9 cellular contexts compared by ENCODE assay signal in genomic region chr12:11727133-11727664, GRCh38.
DNase-seq lines count a peak whose midpoint lies in the region; ATAC-seq, FAIRE-seq and TF ChIP-seq lines count a peak whose summit lies in the region.
"Had no signal": no experiment of that assay in that cellular context is flagged by ENCODE, and none has a peak within 500 bp of the region (broad histone marks: within the 10 kb centered on the region; RNA-seq: fewer than 3 reads in every experiment).

No MANE protein-coding gene starts in this region.

- H2BK20ac ChIP-seq in H1 (ENCODE audit: low read length), result no peak overlapping the region

- TF ChIP-seq POLR2A in H1 (IDR thresholded peaks at IDR 0.05; ENCODE audit: control extremely low read depth in 1 of 2, low read depth in 2 of 2, low read length in 2 of 2) (no peak), gastrocnemius medialis (IDR thresholded peaks at IDR 0.05) (no peak)

- in situ Hi-C loops in gastrocnemius medialis (cut with MboI; ENCODE audit: low sequenced_read_pairs in 4 of 4), result no loop called here

- CTCF ChIA-PET in activated CD8-positive, alpha-beta T cell treated with anti-CD3 and anti-CD28 coated beads for 36 hours (lab: Charles Lee), result interaction anchor here (1.0 to 1.5 kb wide), 7 partner anchors 13 to 306 kb away, joined by 3 to 6 read pairs (median 3); no protein-coding TSS in a partner anchor
- CTCF ChIA-PET in H1 (lab: Charles Lee; ENCODE audit: partially characterized antibody), result interaction anchor here (0.7 to 4.1 kb wide), 10 partner anchors 9 to 311 kb away, joined by 3 to 25 read pairs (median 4); no protein-coding TSS in a partner anchor

- no peaks in the 10 kb centered on the region for H3K27me3 Mint-ChIP-seq in activated CD8-positive, alpha-beta T cell treated with anti-CD3 and anti-CD28 coated beads for 36 hours

- no peak overlapping the region for H4K91ac ChIP-seq in H1 (replicated peaks; ENCODE audit: insufficient read length, low read length)

- peaks cover 5% of the 10 kb centered on the region for H3K9me3 Mint-ChIP-seq in activated CD8-positive, alpha-beta T cell treated with anti-CD3 and anti-CD28 coated beads for 36 hours

- no peak overlapping the region for H2BK12ac ChIP-seq in H1 (ENCODE audit: low read depth, low read length)

- TF ChIP-seq RAD21 in H1 (IDR thresholded peaks at IDR 0.05 in 1 of 2, conservative IDR thresholded peaks at IDR 0.05 in 1 of 2; ENCODE audit: low read depth in 2 of 2, low read length in 2 of 2), result no peak

- no peak overlapping the region for H2AFZ ChIP-seq in H1 (ENCODE audit: low read length)

- H2BK5ac ChIP-seq in H1 (ENCODE audit: low read depth, low read length), result peak overlapping the region; percentile 2; the same call in 1 of the 2 replicates

- H3K36me3 ChIP-seq in H1 (ENCODE audit: control insufficient read depth in 2 of 4, insufficient read depth in 4 of 4, low read length in 3 of 4) (no peaks in the 10 kb centered on the region), gastrocnemius medialis (no peaks in the 10 kb centered on the region)

- H3K4me3 ChIP-seq in H1 (ENCODE audit: extremely low read depth in 1 of 4, insufficient read depth in 2 of 4, low read depth in 3 of 4, low read length in 4 of 4) (no peak overlapping the region), gastrocnemius medialis (no peak overlapping the region)

- H3K79me1 ChIP-seq in H1 (ENCODE audit: low read depth, low read length), result peaks cover 4% of the 10 kb centered on the region; the same call in 1 of the 2 replicates

- POLR2A ChIA-PET in activated CD8-positive, alpha-beta T cell treated with anti-CD3 and anti-CD28 coated beads for 36 hours (lab: Charles Lee), result interaction anchor here (0.5 to 1.6 kb wide), 7 partner anchors 10 to 158 kb away, joined by 3 to 7 read pairs (median 5); no protein-coding TSS in a partner anchor
- POLR2A ChIA-PET in H1 (lab: Charles Lee; ENCODE audit: partially characterized antibody), result interaction anchor here (0.6 to 2.4 kb wide), 5 partner anchors 10 to 342 kb away, joined by 3 to 7 read pairs (median 3); no protein-coding TSS in a partner anchor

- TF ChIP-seq CTCF in activated CD8-positive, alpha-beta T cell treated with anti-CD3 and anti-CD28 coated beads for 36 hours (IDR thresholded peaks at IDR 0.05), result no peak
- TF ChIP-seq CTCF in H1 (IDR thresholded peaks at IDR 0.05; ENCODE audit: control extremely low read depth in 1 of 3, insufficient read depth in 1 of 3, low read depth in 1 of 3, low read length in 3 of 3) (no peak), gastrocnemius medialis (IDR thresholded peaks at IDR 0.05 in 4 of 5, conservative IDR thresholded peaks at IDR 0.05 in 1 of 5) (no peak)

- no peak overlapping the region for H2BK120ac ChIP-seq in H1 (replicated peaks; ENCODE audit: low read depth, low read length)

- H3K4me3 Mint-ChIP-seq in activated CD8-positive, alpha-beta T cell treated with anti-CD3 and anti-CD28 coated beads for 36 hours, result peak overlapping the region; percentile 1

- no peak overlapping the region for H4K8ac ChIP-seq in H1 (ENCODE audit: extremely low read depth, insufficient read depth, low read length)

- H3K4me1 Mint-ChIP-seq in activated CD8-positive, alpha-beta T cell treated with anti-CD3 and anti-CD28 coated beads for 36 hours (ENCODE audit: low read depth), result peaks cover 59% of the 10 kb centered on the region

- no peak overlapping the region for H2BK15ac ChIP-seq in H1 (ENCODE audit: low read length)

- H3K4me2 ChIP-seq in H1 (ENCODE audit: insufficient read depth in 1 of 2, low read depth in 2 of 2, low read length in 2 of 2), result no peak overlapping the region

- H3K27ac ChIP-seq in H1 (ENCODE audit: low read depth, low read length), result no peak overlapping the region
- no peak overlapping the region for H3K27ac ChIP-seq in gastrocnemius medialis

- peak; percentile 56 for DNase-seq in NCI-H2107 (lab: John Stamatoyannopoulos, UW)
- DNase-seq in activated CD8-positive, alpha-beta T cell treated with anti-CD3 and anti-CD28 coated beads for 36 hours, result peak; percentile 78
- no peak for DNase-seq in H1 (ENCODE audit: low read depth in 1 of 2, low spot score in 2 of 2)
- peak; percentile 70 for DNase-seq in stimulated activated CD8-positive, alpha-beta memory T cell treated with anti-CD3 and anti-CD28 coated beads, Interleukin-4, amount 100 ng/mL, for 48 hours
- no peak for DNase-seq in gastrocnemius medialis
- DNase-seq: NCI-H146 had no signal

- H4K5ac ChIP-seq in H1 (ENCODE audit: insufficient read length, low read depth, low read length), result no peak overlapping the region

- no peaks in the 10 kb centered on the region for H3K23me2 ChIP-seq in H1 (ENCODE audit: low read depth, low read length)

- H3K23ac ChIP-seq in H1 (ENCODE audit: insufficient read length), result no peak overlapping the region

- H3K4me1 ChIP-seq in H1 (replicated peaks in 1 of 4; ENCODE audit: control insufficient read depth in 3 of 4, insufficient read depth in 4 of 4, low read length in 3 of 4), result peaks cover 0 to 8% (median 1%) of the 10 kb centered on the region in 4 experiments; a peak in 4 of 7 replicates
- peaks cover 22 to 27% of the 10 kb centered on the region in 2 donors for H3K4me1 ChIP-seq in gastrocnemius medialis

- H3K27ac Mint-ChIP-seq in activated CD8-positive, alpha-beta T cell treated with anti-CD3 and anti-CD28 coated beads for 36 hours, result peak overlapping the region; percentile 57

- H3K79me2 ChIP-seq in H1 (ENCODE audit: control insufficient read depth in 1 of 2, insufficient read depth in 2 of 2, low read length in 2 of 2), result peaks cover 0 to 8% of the 10 kb centered on the region in 2 experiments; a peak in 1 of 4 replicates

- no peak overlapping the region for H3K9ac ChIP-seq in H1 (replicated peaks in 1 of 4; ENCODE audit: extremely low read depth in 1 of 4, low read depth in 3 of 4, low read length in 3 of 4)

- no peaks in the 10 kb centered on the region for H3K9me3 ChIP-seq in H1 (ENCODE audit: insufficient read depth in 2 of 2, low read depth in 1 of 2, low read length in 1 of 2)
- H3K9me3 ChIP-seq in gastrocnemius medialis, result no peaks in the 10 kb centered on the region

- intact Hi-C loops in activated CD8-positive, alpha-beta T cell treated with anti-CD3 and anti-CD28 coated beads for 36 hours (cut with micrococcal nuclease), result no loop called here
- intact Hi-C loops in gastrocnemius medialis (cut with DNase I; ENCODE audit: low total_unique reads), result no loop called here

- FAIRE-seq in H1 (lab: Jason Lieb, UNC), result no peak

- ATAC-seq in activated CD8-positive, alpha-beta T cell treated with anti-CD3 and anti-CD28 coated beads for 36 hours, result peak; percentile 54
- no peak for ATAC-seq in HG02798 (IDR thresholded peaks at IDR 0.05; ENCODE audit: poor library complexity, unreplicated experiment)
- no peak for ATAC-seq in GM18907 (IDR thresholded peaks at IDR 0.05; ENCODE audit: unreplicated experiment)
- no peak for ATAC-seq in gastrocnemius medialis
- ATAC-seq in HG03460 (IDR thresholded peaks at IDR 0.05; ENCODE audit: unreplicated experiment), result no peak

- no peak for TF ChIP-seq EP300 in H1 (IDR thresholded peaks at IDR 0.05; ENCODE audit: borderline replicate concordance in 1 of 2, low read depth in 2 of 2, low read length in 2 of 2)

- H3K27me3 ChIP-seq in H1 (replicated peaks in 1 of 4; ENCODE audit: control insufficient read depth in 3 of 4, extremely low read depth in 1 of 4, insufficient read depth in 3 of 4, low read length in 3 of 4) (no peaks in the 10 kb centered on the region), gastrocnemius medialis (no peaks in the 10 kb centered on the region)

- H4K20me1 ChIP-seq in H1 (replicated peaks in 1 of 2; ENCODE audit: control insufficient read depth in 1 of 2, insufficient read depth in 2 of 2, low read length in 2 of 2), result peaks cover 0 to 2% of the 10 kb centered on the region in 2 experiments

- H2AK5ac ChIP-seq in H1 (ENCODE audit: low read depth, low read length), result no peak overlapping the region

- H3K18ac ChIP-seq in H1 (ENCODE audit: extremely low read depth, low read length), result no peak overlapping the region

- no peak overlapping the region for H3K56ac ChIP-seq in H1 (replicated peaks; ENCODE audit: insufficient read length, low read depth, low read length)

- H3K4ac ChIP-seq in H1 (replicated peaks; ENCODE audit: insufficient read length, low read depth, low read length), result no peak overlapping the region

- no peak overlapping the region for H3K14ac ChIP-seq in H1 (ENCODE audit: insufficient read length)

- H3K36me3 Mint-ChIP-seq in activated CD8-positive, alpha-beta T cell treated with anti-CD3 and anti-CD28 coated beads for 36 hours (ENCODE audit: low read depth), result peaks cover 12% of the 10 kb centered on the region

- WGBS in H1 (ENCODE audit: extremely low coverage in 1 of 2, insufficient coverage in 1 of 2, insufficient read length in 1 of 2, insufficient replicate concordance in 2 of 2, low coverage in 1 of 2, low lambda C conversion rate in 2 of 2, missing lambda C conversion rate in 1 of 2), 2 experiments, result 92% methylated on average over 12 of the region's 12 CpGs; no CpG with 5 or more reads in 1 of the 2 experiments

Comparison
In these comparisons a context has a peak if more than half of its experiments do, and no peak if none do; other contexts are left out.
1. DNase-seq: peak in NCI-H2107 (single experiment), activated CD8-positive, alpha-beta T cell treated with anti-CD3 and anti-CD28 coated beads for 36 hours (single experiment) and stimulated activated CD8-positive, alpha-beta memory T cell treated with anti-CD3 and anti-CD28 coated beads, Interleukin-4, amount 100 ng/mL, for 48 hours (single experiment); none in H1 (0 of 2) and gastrocnemius medialis (0 of 2).